In the genomic region with DNA sequence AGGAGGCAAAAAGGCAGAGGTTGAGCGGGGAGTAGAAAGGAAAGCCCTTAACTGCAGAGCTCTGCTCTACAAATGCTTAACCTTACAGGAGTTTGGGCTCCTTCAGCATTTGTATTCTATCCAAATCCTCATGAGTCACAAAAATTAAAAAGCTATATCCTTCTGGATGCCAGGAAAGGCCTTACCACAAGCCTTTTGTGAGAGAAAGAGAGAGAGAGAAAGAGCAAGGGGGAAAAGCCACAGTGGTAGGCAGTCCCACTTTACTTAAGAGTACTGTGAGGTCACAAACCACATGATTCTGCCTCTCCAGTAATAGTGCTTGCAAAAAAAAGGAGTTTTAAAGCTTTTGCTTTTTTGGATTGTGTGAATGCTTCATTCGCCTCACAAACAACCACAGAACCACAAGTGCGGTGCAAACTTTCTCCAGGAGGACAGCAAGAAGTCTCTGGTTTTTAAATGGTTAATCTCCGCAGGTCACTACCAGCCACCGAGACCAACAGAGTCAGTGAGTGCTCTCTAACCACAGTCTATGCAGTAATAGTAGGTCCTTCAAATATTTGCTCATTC, we compare ENCODE assay signal across 8 cellular contexts. TPM values are rescaled to one million over a fixed set of nuclear protein-coding genes. Genes with fewer than 3 reads are reported as not detected.
DNase-seq lines count a peak whose midpoint lies in the region; ATAC-seq and TF ChIP-seq lines count a peak whose summit lies in the region.
"Had no signal": no experiment of that assay in that cellular context is flagged by ENCODE, and none has a peak within 500 bp of the region (broad histone marks: within the 10 kb centered on the region; RNA-seq: fewer than 3 reads in every experiment).

A gene (plus strand): TSS at position 375 of the 567 bp plus-strand sequence. CDS start 397 bp downstream, outside the sequence.

- no peaks in the 10 kb centered on the region for H3F3A ChIP-seq in smooth muscle cell (ENCODE audit: low read depth)

- peak within 1 kb of the TSS; percentile 13; the same call in 1 of the 2 replicates for H3K27ac ChIP-seq in HEK293 (ENCODE audit: extremely low read depth, low read depth, low read length)
- peak within 1 kb of the TSS; percentile 67 for H3K27ac ChIP-seq in smooth muscle cell (ENCODE audit: low read depth)

- H3K36me3 ChIP-seq in HEK293 (ENCODE audit: control insufficient read depth in 2 of 2, insufficient read depth in 1 of 2, low read length in 2 of 2): no peaks in the 10 kb centered on the region
- no peaks in the 10 kb centered on the region for H3K36me3 ChIP-seq in smooth muscle cell (ENCODE audit: low read depth)

- intact Hi-C loops in T-helper 2 cell treated with Interferon-gamma antibody and Interleukin-4, amounts not matched to agents 100 ng/mL and 5 ng/mL, for 36 hours (cut with micrococcal nuclease): no loop called here

- TF ChIP-seq CTCF in HEK293 (tag by site-specific recombination; IDR thresholded peaks at IDR 0.05) (no peak), smooth muscle cell (IDR thresholded peaks at IDR 0.05; ENCODE audit: borderline replicate concordance, insufficient read depth, poor library complexity, severe bottlenecking) (no peak)

- H3K4me3 ChIP-seq in HEK293 (ENCODE audit: low read depth, low read length): no peak within 1 kb of the TSS
- H3K4me3 ChIP-seq in smooth muscle cell: peak within 1 kb of the TSS; percentile 40

- POLR2A ChIA-PET in HEK293 (lab: Yijun Ruan, JAX): no interaction called here

- peak within 1 kb of the TSS; percentile 76 for H2AFZ ChIP-seq in smooth muscle cell (ENCODE audit: low read depth)

- ATAC-seq in HG02885 (IDR thresholded peaks at IDR 0.05; ENCODE audit: poor library complexity, unreplicated experiment): no peak
- ATAC-seq: HCT116 had no signal

- H3K4me2 ChIP-seq in smooth muscle cell: peak within 1 kb of the TSS; percentile 82

- H3K4me1 ChIP-seq in HEK293 (ENCODE audit: control insufficient read depth, insufficient read depth, low read length) (peaks cover 15% of the 10 kb centered on the region), smooth muscle cell (ENCODE audit: low read depth) (peaks cover 17% of the 10 kb centered on the region)

- H3K9me3 ChIP-seq in HEK293 (ENCODE audit: control insufficient read depth, insufficient read depth, low read depth, low read length) (no peaks in the 10 kb centered on the region), smooth muscle cell (replicated peaks; ENCODE audit: low read depth) (no peaks in the 10 kb centered on the region)

- 50% methylated on average over 5 of the region's 5 CpGs for WGBS in smooth muscle cell (ENCODE audit: low lambda C conversion rate)

- DNase-seq in globus pallidus (ENCODE audit: low spot score) (peak; percentile 14), smooth muscle cell (lab: John Stamatoyannopoulos, UW; ENCODE audit: unreplicated experiment) (no peak), NCI-H345 (lab: John Stamatoyannopoulos, UW) (no peak), NCI-H2196 treated with DMSO at 0.1 percent for 48 hours (lab: John Stamatoyannopoulos, UW; ENCODE audit: unreplicated experiment) (no peak)

- peaks cover 11% of the 10 kb centered on the region for H3K79me2 ChIP-seq in smooth muscle cell (ENCODE audit: low read depth)

- H3K9ac ChIP-seq in smooth muscle cell (ENCODE audit: low read depth): peak within 1 kb of the TSS; percentile 41

- CTCF ChIA-PET in HEK293 (lab: Yijun Ruan, JAX): interaction anchor here (0.6 kb wide), 1 partner anchor 9 kb away, joined by 3 read pairs; no protein-coding TSS in a partner anchor

- no peaks in the 10 kb centered on the region for H3K27me3 ChIP-seq in smooth muscle cell (ENCODE audit: low read depth)

- H4K20me1 ChIP-seq in smooth muscle cell (ENCODE audit: low read depth): no peaks in the 10 kb centered on the region

TF ChIP-seq in HEK293, 187 proteins besides CTCF, POLR2A, EP300 and RAD21:
- TF ChIP-seq, protein P1, sequence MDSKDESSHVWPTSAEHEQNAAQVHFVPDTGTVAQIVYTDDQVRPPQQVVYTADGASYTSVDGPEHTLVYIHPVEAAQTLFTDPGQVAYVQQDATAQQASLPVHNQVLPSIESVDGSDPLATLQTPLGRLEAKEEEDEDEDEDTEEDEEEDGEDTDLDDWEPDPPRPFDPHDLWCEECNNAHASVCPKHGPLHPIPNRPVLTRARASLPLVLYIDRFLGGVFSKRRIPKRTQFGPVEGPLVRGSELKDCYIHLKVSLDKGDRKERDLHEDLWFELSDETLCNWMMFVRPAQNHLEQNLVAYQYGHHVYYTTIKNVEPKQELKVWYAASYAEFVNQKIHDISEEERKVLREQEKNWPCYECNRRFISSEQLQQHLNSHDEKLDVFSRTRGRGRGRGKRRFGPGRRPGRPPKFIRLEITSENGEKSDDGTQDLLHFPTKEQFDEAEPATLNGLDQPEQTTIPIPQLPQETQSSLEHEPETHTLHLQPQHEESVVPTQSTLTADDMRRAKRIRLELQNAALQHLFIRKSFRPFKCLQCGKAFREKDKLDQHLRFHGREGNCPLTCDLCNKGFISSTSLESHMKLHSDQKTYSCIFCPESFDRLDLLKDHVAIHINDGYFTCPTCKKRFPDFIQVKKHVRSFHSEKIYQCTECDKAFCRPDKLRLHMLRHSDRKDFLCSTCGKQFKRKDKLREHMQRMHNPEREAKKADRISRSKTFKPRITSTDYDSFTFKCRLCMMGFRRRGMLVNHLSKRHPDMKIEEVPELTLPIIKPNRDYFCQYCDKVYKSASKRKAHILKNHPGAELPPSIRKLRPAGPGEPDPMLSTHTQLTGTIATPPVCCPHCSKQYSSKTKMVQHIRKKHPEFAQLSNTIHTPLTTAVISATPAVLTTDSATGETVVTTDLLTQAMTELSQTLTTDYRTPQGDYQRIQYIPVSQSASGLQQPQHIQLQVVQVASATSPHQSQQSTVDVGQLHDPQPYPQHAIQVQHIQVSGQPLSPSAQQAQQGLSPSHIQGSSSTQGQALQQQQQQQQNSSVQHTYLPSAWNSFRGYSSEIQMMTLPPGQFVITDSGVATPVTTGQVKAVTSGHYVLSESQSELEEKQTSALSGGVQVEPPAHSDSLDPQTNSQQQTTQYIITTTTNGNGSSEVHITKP (tag by site-specific recombination; IDR thresholded peaks at IDR 0.05): peak; percentile 37; the same call in 1 of the 2 replicates
- TF ChIP-seq SALL2 (tag by site-specific recombination; IDR thresholded peaks at IDR 0.05; ENCODE audit: borderline replicate concordance): no peak
- TF ChIP-seq, protein P2, sequence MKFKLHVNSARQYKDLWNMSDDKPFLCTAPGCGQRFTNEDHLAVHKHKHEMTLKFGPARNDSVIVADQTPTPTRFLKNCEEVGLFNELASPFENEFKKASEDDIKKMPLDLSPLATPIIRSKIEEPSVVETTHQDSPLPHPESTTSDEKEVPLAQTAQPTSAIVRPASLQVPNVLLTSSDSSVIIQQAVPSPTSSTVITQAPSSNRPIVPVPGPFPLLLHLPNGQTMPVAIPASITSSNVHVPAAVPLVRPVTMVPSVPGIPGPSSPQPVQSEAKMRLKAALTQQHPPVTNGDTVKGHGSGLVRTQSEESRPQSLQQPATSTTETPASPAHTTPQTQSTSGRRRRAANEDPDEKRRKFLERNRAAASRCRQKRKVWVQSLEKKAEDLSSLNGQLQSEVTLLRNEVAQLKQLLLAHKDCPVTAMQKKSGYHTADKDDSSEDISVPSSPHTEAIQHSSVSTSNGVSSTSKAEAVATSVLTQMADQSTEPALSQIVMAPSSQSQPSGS (tag by site-specific recombination; IDR thresholded peaks at IDR 0.05; ENCODE audit: low read depth): no peak
- no peak for TF ChIP-seq ZNF202 (tag by site-specific recombination; IDR thresholded peaks at IDR 0.05; ENCODE audit: borderline replicate concordance)
- 0 out of 2 replicates have a peak, but pooled peaks have one; percentile 31 for TF ChIP-seq ZNF335 (tag by site-specific recombination; conservative IDR thresholded peaks at IDR 0.05)
- TF ChIP-seq ZSCAN16 (tag by site-specific recombination; IDR thresholded peaks at IDR 0.05): no peak
- no peak for TF ChIP-seq ZBTB20 (tag by site-specific recombination; IDR thresholded peaks at IDR 0.05)
- no peak for TF ChIP-seq ZNF571 (tag by site-specific recombination; IDR thresholded peaks at IDR 0.05)
- no peak for TF ChIP-seq ZNF24 (tag by site-specific recombination; IDR thresholded peaks at IDR 0.05)
- TF ChIP-seq ZNF791 (tag by site-specific recombination; IDR thresholded peaks at IDR 0.05): no peak
- TF ChIP-seq, protein P3, sequence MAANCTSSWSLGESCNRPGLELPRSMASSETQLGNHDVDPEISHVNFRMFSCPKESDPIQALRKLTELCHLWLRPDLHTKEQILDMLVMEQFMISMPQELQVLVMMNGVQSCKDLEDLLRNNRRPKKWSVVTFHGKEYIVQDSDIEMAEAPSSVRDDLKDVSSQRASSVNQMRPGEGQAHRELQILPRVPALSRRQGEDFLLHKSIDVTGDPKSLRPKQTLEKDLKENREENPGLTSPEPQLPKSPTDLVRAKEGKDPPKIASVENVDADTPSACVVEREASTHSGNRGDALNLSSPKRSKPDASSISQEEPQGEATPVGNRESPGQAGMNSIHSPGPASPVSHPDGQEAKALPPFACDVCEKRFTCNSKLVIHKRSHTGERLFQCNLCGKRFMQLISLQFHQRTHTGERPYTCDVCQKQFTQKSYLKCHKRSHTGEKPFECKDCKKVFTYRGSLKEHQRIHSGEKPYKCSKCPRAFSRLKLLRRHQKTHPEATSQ (tag by site-specific recombination; IDR thresholded peaks at IDR 0.05): no peak
- no peak for TF ChIP-seq ZNF610 (tag by site-specific recombination; IDR thresholded peaks at IDR 0.05; ENCODE audit: borderline replicate concordance)
- no peak for TF ChIP-seq ZNF560 (tag by site-specific recombination; IDR thresholded peaks at IDR 0.05; ENCODE audit: borderline replicate concordance)
- peak; percentile 49; the same call in 1 of the 2 replicates for TF ChIP-seq ZBTB21 (tag by site-specific recombination; IDR thresholded peaks at IDR 0.05)
- no peak for TF ChIP-seq GLI4 (tag by site-specific recombination; IDR thresholded peaks at IDR 0.05)
- TF ChIP-seq ZNF830 (tag by site-specific recombination; IDR thresholded peaks at IDR 0.05; ENCODE audit: low read depth): no peak
- TF ChIP-seq ZNF776 (tag by site-specific recombination; IDR thresholded peaks at IDR 0.05; ENCODE audit: borderline replicate concordance): no peak
- no peak for TF ChIP-seq ZNF548 (tag by site-specific recombination; IDR thresholded peaks at IDR 0.05)
- 0 out of 2 replicates have a peak, but pooled peaks have one; percentile 34 for TF ChIP-seq PRDM1 (tag by site-specific recombination; IDR thresholded peaks at IDR 0.05)
- TF ChIP-seq MZF1 (tag by site-specific recombination; IDR thresholded peaks at IDR 0.05; ENCODE audit: borderline replicate concordance): no peak
TF ChIP-seq in HEK293: peak in this region for 4.

RNA-seq across cellular contexts. Expression of the gene that starts here (rescaled TPM):
- 34.7 and 39.3 TPM in 2 replicates for total RNA-seq in T-helper 2 cell treated with Interferon-gamma antibody and Interleukin-4, amounts not matched to agents 100 ng/mL and 5 ng/mL, for 36 hours
- total RNA-seq in smooth muscle cell: 16.4 and 18.4 TPM in 2 replicates
- 12.4 and 12.5 TPM in 2 replicates for polyA plus RNA-seq in smooth muscle cell
